In the genomic region with DNA sequence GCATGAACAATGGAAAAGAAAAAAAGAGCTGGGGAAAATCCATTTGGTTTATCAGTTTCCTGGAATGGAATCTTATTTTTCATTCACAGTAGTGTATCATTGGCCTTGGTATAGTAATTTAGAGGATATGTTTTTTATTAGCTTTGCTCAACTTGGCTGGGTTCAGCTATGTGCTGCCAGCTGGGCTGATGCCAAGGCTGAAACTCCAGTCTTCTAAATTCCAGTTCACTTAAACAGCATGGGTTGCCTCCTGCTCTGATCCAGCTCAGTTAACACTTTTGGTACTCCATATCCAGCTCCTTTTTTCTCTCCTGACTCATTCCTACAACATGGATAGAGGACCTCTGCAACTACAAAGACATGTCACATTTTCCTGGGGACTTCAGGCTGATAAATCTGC, we compare ENCODE assay signal across 9 cellular contexts.
DNase-seq lines count a peak whose midpoint lies in the region; ATAC-seq, FAIRE-seq and TF ChIP-seq lines count a peak whose summit lies in the region.
"Had no signal": no experiment of that assay in that cellular context is flagged by ENCODE, and none has a peak within 500 bp of the region (broad histone marks: within the 10 kb centered on the region; RNA-seq: fewer than 3 reads in every experiment).

No MANE protein-coding gene starts in this region.

- H3K27me3 ChIP-seq in bronchial epithelial cell (ENCODE audit: control insufficient read depth, insufficient read depth, low read length) = no peaks in the 10 kb centered on the region
- no peaks in the 10 kb centered on the region for H3K27me3 ChIP-seq in upper lobe of left lung

- H3K36me3 ChIP-seq in bronchial epithelial cell (ENCODE audit: control insufficient read depth, insufficient read depth, low read length) (no peaks in the 10 kb centered on the region), upper lobe of left lung (no peaks in the 10 kb centered on the region)

- peak; percentile 59 for DNase-seq in bronchial epithelial cell (ENCODE audit: low read depth)
- DNase-seq in left kidney (ENCODE audit: low read depth, low spot score) = peak; percentile 23
- peak in 1 of 2 donors; percentile 76 for DNase-seq in upper lobe of left lung
- DNase-seq in NCI-H82 (lab: John Stamatoyannopoulos, UW) = no peak
- DNase-seq in activated T-cell treated with anti-CD3 and anti-CD28 coated beads, Interleukin-2, amount 50 U/mL, for 48 hours = no peak

- H3K4me3 ChIP-seq in bronchial epithelial cell (ENCODE audit: low read depth, low read length) (no peak overlapping the region), upper lobe of left lung (no peak overlapping the region)

- TF ChIP-seq CTCF in bronchial epithelial cell (IDR thresholded peaks at IDR 0.05; ENCODE audit: insufficient read depth, low read length, severe bottlenecking) (no peak), upper lobe of left lung (IDR thresholded peaks at IDR 0.05) (no peak)

- TF ChIP-seq EP300 in Ishikawa (IDR thresholded peaks at IDR 0.05; ENCODE audit: borderline replicate concordance) (peak; percentile 62; the same call in 1 of the 2 replicates), upper lobe of left lung (IDR thresholded peaks at IDR 0.05) (no peak)

- no peak; the same call in 1 of the 2 replicates for TF ChIP-seq RAD21 in Ishikawa (IDR thresholded peaks at IDR 0.05; ENCODE audit: low read depth)

- H3K9me3 ChIP-seq in upper lobe of left lung = no peaks in the 10 kb centered on the region

- no peak for FAIRE-seq in bronchial epithelial cell (lab: Jason Lieb, UNC)
- FAIRE-seq: H1 had no signal

- peaks cover 18 to 23% (median 21%) of the 10 kb centered on the region in 4 donors for H3K4me1 ChIP-seq in upper lobe of left lung

- H3K27ac ChIP-seq in upper lobe of left lung = peak overlapping the region in 1 of 4 donors; percentile 1

- ATAC-seq in upper lobe of left lung (ENCODE audit: low FRiP score in 2 of 2) = peak; percentile 59 to 94
- ATAC-seq in GM18867 (IDR thresholded peaks at IDR 0.05; ENCODE audit: unreplicated experiment) = no peak
- no peak for ATAC-seq in GM19395 (IDR thresholded peaks at IDR 0.05; ENCODE audit: unreplicated experiment)

- no peak for TF ChIP-seq POLR2A in upper lobe of left lung (IDR thresholded peaks at IDR 0.05)

TF ChIP-seq in Ishikawa, 13 proteins besides CTCF, POLR2A, EP300 and RAD21:
- TF ChIP-seq TEAD4 (IDR thresholded peaks at IDR 0.05) (peak; percentile 72; the same call in 1 of the 2 replicates), YY1 (IDR thresholded peaks at IDR 0.05; ENCODE audit: low read depth) (no peak), TCF12 (IDR thresholded peaks at IDR 0.05; ENCODE audit: low read depth) (peak; percentile 61; the same call in 1 of the 2 replicates), ZBTB7A (IDR thresholded peaks at IDR 0.05; ENCODE audit: low read depth) (no peak), FOXM1 (IDR thresholded peaks at IDR 0.05; ENCODE audit: borderline replicate concordance, low read depth) (peak; percentile 25; the same call in 1 of the 2 replicates), USF1 (IDR thresholded peaks at IDR 0.05) (no peak), TAF1 (IDR thresholded peaks at IDR 0.05; ENCODE audit: low read depth) (0 out of 2 replicates have a peak, but pooled peaks have one; percentile 10), NFIC (IDR thresholded peaks at IDR 0.05) (peak; percentile 98)
- TF ChIP-seq, protein P1, sequence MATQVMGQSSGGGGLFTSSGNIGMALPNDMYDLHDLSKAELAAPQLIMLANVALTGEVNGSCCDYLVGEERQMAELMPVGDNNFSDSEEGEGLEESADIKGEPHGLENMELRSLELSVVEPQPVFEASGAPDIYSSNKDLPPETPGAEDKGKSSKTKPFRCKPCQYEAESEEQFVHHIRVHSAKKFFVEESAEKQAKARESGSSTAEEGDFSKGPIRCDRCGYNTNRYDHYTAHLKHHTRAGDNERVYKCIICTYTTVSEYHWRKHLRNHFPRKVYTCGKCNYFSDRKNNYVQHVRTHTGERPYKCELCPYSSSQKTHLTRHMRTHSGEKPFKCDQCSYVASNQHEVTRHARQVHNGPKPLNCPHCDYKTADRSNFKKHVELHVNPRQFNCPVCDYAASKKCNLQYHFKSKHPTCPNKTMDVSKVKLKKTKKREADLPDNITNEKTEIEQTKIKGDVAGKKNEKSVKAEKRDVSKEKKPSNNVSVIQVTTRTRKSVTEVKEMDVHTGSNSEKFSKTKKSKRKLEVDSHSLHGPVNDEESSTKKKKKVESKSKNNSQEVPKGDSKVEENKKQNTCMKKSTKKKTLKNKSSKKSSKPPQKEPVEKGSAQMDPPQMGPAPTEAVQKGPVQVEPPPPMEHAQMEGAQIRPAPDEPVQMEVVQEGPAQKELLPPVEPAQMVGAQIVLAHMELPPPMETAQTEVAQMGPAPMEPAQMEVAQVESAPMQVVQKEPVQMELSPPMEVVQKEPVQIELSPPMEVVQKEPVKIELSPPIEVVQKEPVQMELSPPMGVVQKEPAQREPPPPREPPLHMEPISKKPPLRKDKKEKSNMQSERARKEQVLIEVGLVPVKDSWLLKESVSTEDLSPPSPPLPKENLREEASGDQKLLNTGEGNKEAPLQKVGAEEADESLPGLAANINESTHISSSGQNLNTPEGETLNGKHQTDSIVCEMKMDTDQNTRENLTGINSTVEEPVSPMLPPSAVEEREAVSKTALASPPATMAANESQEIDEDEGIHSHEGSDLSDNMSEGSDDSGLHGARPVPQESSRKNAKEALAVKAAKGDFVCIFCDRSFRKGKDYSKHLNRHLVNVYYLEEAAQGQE (IDR thresholded peaks at IDR 0.05; ENCODE audit: low read depth) = no peak
- TF ChIP-seq, protein P2, sequence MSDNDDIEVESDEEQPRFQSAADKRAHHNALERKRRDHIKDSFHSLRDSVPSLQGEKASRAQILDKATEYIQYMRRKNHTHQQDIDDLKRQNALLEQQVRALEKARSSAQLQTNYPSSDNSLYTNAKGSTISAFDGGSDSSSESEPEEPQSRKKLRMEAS (IDR thresholded peaks at IDR 0.05) = peak; percentile 50; the same call in 1 of the 2 replicates

Comparison
In these comparisons a context has a peak if more than half of its experiments do, and no peak if none do; other contexts are left out.
1. DNase-seq: peak in bronchial epithelial cell (single experiment) and left kidney (single experiment); none in NCI-H82 (single experiment) and activated T-cell treated with anti-CD3 and anti-CD28 coated beads, Interleukin-2, amount 50 U/mL, for 48 hours (0 of 2).
2. ATAC-seq: peak in upper lobe of left lung (2 of 2); none in GM18867 (single experiment) and GM19395 (single experiment).